7 cellular contexts compared by ENCODE assay signal in the genomic region with DNA sequence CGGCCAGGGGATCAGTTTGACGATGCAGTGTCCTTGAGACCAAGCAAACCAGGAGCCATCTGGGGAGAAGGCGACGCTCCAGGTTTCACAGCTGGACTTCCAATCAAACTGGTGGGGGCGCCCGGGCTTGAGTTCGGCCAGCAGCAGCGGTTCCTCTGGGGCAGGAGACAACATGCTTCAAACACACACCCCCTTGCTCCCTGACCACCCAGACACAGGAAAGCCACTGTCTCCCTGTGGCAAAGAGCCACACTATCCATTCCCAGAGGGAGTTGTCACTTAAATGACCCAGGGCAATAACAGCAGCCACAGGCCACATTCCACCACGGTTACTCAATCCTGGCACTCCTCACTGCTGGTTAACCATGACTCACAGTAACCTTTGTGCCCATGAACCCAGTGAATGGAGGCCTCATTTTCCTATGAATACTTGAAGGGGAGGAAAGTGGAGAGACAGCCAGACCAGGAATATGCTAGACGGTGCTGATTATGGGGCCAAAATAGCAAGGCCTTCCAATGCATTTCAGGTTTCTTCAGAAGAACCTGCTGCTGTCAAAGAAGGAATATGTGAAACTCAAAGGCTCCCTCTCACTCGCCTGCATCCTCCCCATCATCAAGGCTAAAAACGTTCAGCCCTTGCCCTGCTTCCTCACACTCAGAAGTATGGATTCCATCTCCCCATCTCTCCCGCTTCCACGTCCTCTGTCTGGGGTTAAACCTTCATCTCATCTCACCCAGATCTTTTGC. TPM values are rescaled to one million over a fixed set of nuclear protein-coding genes. Genes with fewer than 3 reads are reported as not detected.
A peak's percentile ranks its signal among the peaks of the same experiment; 100 is the strongest.
DNase-seq lines count a peak whose midpoint lies in the region; ATAC-seq and TF ChIP-seq lines count a peak whose summit lies in the region.

No MANE protein-coding gene starts in this region.

- ATAC-seq in T-cell (replicated peaks in 1 of 4) (no peak), HG03045 (IDR thresholded peaks at IDR 0.05; ENCODE audit: unreplicated experiment) (no peak)

- CTCF ChIA-PET in T-cell (lab: Charles Lee) = interaction anchor here in 1 of 2 donors (0.6 to 1.5 kb wide), 3 partner anchors 8 to 36 kb away, joined by 4 read pairs; a partner anchor contains a TSS

- peak overlapping the region; percentile 83 to 85 for H3K27ac Mint-ChIP-seq in T-cell
- H3K27ac Mint-ChIP-seq in nephron = peak overlapping the region; percentile 15 to 69 (median 28)

- peak; percentile 99 for DNase-seq in H4 (ENCODE audit: low spot score)
- no peak for DNase-seq in T-cell
- DNase-seq in fibroblast of lung (ENCODE audit: low read depth in 2 of 2) = peak; percentile 98
- DNase-seq in NCI-H2029 (lab: John Stamatoyannopoulos, UW) = no peak
- no peak for DNase-seq in NCI-H510A treated with DMSO at 0.1 percent for 48 hours (lab: John Stamatoyannopoulos, UW)

- no peaks in the 10 kb centered on the region for H4K20me1 ChIP-seq in fibroblast of lung (ENCODE audit: control insufficient read depth, extremely low read depth, insufficient read depth, low read length)

- POLR2A ChIA-PET in T-cell (lab: Charles Lee) = interaction anchor here in 1 of 2 donors (1.1 to 1.3 kb wide), 2 partner anchors 9 to 13 kb away, joined by 4 to 17 read pairs; a partner anchor contains a TSS

- H3K4me1 Mint-ChIP-seq in T-cell = peaks cover 28 to 31% (median 30%) of the 10 kb centered on the region in 3 donors
- H3K4me1 Mint-ChIP-seq in nephron = peaks cover 15% of the 10 kb centered on the region

- H2AFZ ChIP-seq in fibroblast of lung (ENCODE audit: low read length) = no peak overlapping the region

- H3K9me3 ChIP-seq in fibroblast of lung (ENCODE audit: control insufficient read depth, insufficient read depth, low read depth, low read length) = no peaks in the 10 kb centered on the region

- H3K9me3 Mint-ChIP-seq in T-cell = no peaks in the 10 kb centered on the region
- no peaks in the 10 kb centered on the region for H3K9me3 Mint-ChIP-seq in nephron

- peak overlapping the region; percentile 88 for H3K27ac ChIP-seq in fibroblast of lung (ENCODE audit: insufficient read depth, low read length)

- H3K4me3 ChIP-seq in fibroblast of lung (replicated peaks in 1 of 4; ENCODE audit: control extremely low read depth in 1 of 4, insufficient read depth in 1 of 4, low read depth in 3 of 4, low read length in 4 of 4) = no peak overlapping the region

- peak overlapping the region; percentile 73 for H3K4me2 ChIP-seq in fibroblast of lung (ENCODE audit: extremely low read depth, insufficient read depth, low read length)

- H3K9ac ChIP-seq in fibroblast of lung (ENCODE audit: insufficient read depth, low read length) = peak overlapping the region; percentile 4

- H3K36me3 Mint-ChIP-seq in T-cell = peaks cover 28% of the 10 kb centered on the region
- peaks cover 43% of the 10 kb centered on the region for H3K36me3 Mint-ChIP-seq in nephron (ENCODE audit: low read depth)

- peaks cover 52% of the 10 kb centered on the region for H3K79me2 ChIP-seq in fibroblast of lung (ENCODE audit: control insufficient read depth, insufficient read depth, low read length)

- H3K4me1 ChIP-seq in fibroblast of lung (ENCODE audit: control insufficient read depth, extremely low read depth, insufficient read depth, low read length) = peaks cover 18% of the 10 kb centered on the region

- H3K27me3 ChIP-seq in fibroblast of lung (ENCODE audit: control insufficient read depth, insufficient read depth, low read length) = no peaks in the 10 kb centered on the region

- H3K4me3 Mint-ChIP-seq in T-cell (no peak overlapping the region), nephron (no peak overlapping the region)

- H3K27me3 Mint-ChIP-seq in T-cell (no peaks in the 10 kb centered on the region), nephron (ENCODE audit: low read depth) (no peaks in the 10 kb centered on the region)

- TF ChIP-seq CTCF in fibroblast of lung (conservative IDR thresholded peaks at IDR 0.05 in 1 of 2, IDR thresholded peaks at IDR 0.05 in 1 of 2; ENCODE audit: low read depth in 1 of 2, low read length in 2 of 2) = no peak
- TF ChIP-seq CTCF in nephron (IDR thresholded peaks at IDR 0.05; ENCODE audit: unreplicated experiment in 3 of 3) = no peak

- no peaks in the 10 kb centered on the region for H3K36me3 ChIP-seq in fibroblast of lung (ENCODE audit: control insufficient read depth, insufficient read depth, low read length)

RNA-seq across cellular contexts. Expression of a gene that starts 8.5 kb away (rescaled TPM):
- total RNA-seq in H4 (2014; rRNA removed; shearing (Covaris generic)) = 138 and 178 TPM in 2 replicates
- total RNA-seq in T-cell (10 to 100 TPM; 19.6 to 33.7 (median 25.8) TPM), fibroblast of lung (77.3 and 122 TPM in 2 replicates)
- 118 and 162 TPM in 2 replicates for polyA plus RNA-seq in fibroblast of lung
- polyA plus RNA-seq in fibroblast of lung (2012) = 75.3 and 104 TPM in 2 replicates
- polyA minus RNA-seq in fibroblast of lung (ENCODE audit: low replicate concordance) = 313 and 497 TPM in 2 replicates

RNA-seq across cellular contexts. Expression of a gene that starts 36.0 kb away (rescaled TPM):
- total RNA-seq in H4 (2014; rRNA removed; shearing (Covaris generic)) = 45.0 and 49.2 TPM in 2 replicates
- total RNA-seq in T-cell = 10 to 100 TPM; 12.4 to 16.3 (median 13.5) TPM
- total RNA-seq in fibroblast of lung = 9.9 and 10.5 TPM in 2 replicates
- 9.8 and 19.3 TPM in 2 replicates for polyA plus RNA-seq in fibroblast of lung
- polyA plus RNA-seq in fibroblast of lung (2012) = 7.4 and 15.9 TPM in 2 replicates
- 3.5 and 6.5 TPM in 2 replicates for polyA minus RNA-seq in fibroblast of lung (ENCODE audit: low replicate concordance)

RNA-seq across cellular contexts. Expression of a gene that starts 51.3 kb away (rescaled TPM):
- total RNA-seq in H4 (2014; rRNA removed; shearing (Covaris generic)) = 9.8 and 12.7 TPM in 2 replicates
- total RNA-seq in T-cell = 1 to 10 TPM; 1.6 to 4.1 (median 3.2) TPM
- 26.5 and 31.7 TPM in 2 replicates for total RNA-seq in fibroblast of lung
- polyA plus RNA-seq in fibroblast of lung = 9.1 and 12.8 TPM in 2 replicates
- polyA plus RNA-seq in fibroblast of lung (2012) = 8.9 and 14.3 TPM in 2 replicates
- polyA minus RNA-seq in fibroblast of lung (ENCODE audit: low replicate concordance) = 42.9 and 47.3 TPM in 2 replicates

Comparison
In these comparisons a context has a peak if more than half of its experiments do, and no peak if none do; other contexts are left out.
1. DNase-seq: peak in H4 (single experiment) and fibroblast of lung (2 of 2); none in T-cell (0 of 34), NCI-H2029 (single experiment) and NCI-H510A treated with DMSO at 0.1 percent for 48 hours (single experiment).